8 cellular contexts compared by ENCODE assay signal in the genomic region with DNA sequence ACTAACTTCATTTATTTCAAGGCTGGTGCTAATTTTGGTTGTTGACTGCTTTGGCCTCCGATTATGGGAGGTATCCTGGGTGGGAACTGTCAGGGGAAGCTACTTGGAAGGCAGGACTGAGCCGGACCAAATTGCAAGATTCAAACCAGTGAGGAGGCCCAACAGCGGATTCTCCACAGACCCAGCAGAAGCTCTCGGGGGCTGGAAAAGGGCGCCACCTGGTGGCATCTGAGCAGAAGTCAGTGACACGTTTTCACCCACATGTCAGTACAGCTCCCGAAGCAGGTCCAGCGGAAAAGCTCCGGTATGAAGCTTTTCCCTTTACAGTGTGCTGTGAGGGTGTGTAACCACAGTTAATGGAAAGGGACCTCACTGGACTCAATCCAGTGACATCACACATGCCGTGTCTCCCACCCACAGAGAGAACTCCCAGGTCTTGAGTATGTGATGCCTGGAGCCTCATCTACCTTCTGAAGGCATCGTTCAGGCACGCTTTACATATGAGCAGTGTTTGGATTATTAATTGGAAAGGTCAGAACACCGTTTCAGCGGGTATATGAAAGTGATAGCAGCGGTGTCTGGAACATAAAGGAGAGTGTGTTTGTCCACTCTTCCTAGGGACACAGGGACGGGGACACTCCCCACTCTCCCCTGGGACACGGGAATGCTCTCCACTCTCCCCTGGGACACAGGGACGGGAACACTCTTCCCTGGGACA. TPM values are rescaled to one million over a fixed set of nuclear protein-coding genes. Genes with fewer than 3 reads are reported as not detected.
DNase-seq lines count a peak whose midpoint lies in the region; ATAC-seq and TF ChIP-seq lines count a peak whose summit lies in the region.

No MANE protein-coding gene starts in this region.

- no peak overlapping the region for H3K4me3 Mint-ChIP-seq in T-cell
- H3K4me3 Mint-ChIP-seq in activated naive CD8-positive, alpha-beta T cell treated with anti-CD3 and anti-CD28 coated beads, Interleukin-2, amount 50 U/mL, for 24 hours = no peak overlapping the region

- H3K27me3 Mint-ChIP-seq in T-cell = peaks cover 37 to 49% of the 10 kb centered on the region in 2 donors
- peaks cover 50% of the 10 kb centered on the region for H3K27me3 Mint-ChIP-seq in activated naive CD8-positive, alpha-beta T cell treated with anti-CD3 and anti-CD28 coated beads, Interleukin-2, amount 50 U/mL, for 24 hours

- H3K27ac Mint-ChIP-seq in T-cell = no peak overlapping the region
- no peak overlapping the region for H3K27ac Mint-ChIP-seq in activated naive CD8-positive, alpha-beta T cell treated with anti-CD3 and anti-CD28 coated beads, Interleukin-2, amount 50 U/mL, for 24 hours

- POLR2A ChIA-PET in T-cell (lab: Charles Lee) = no interaction called here

- H3K9me3 Mint-ChIP-seq in T-cell = no peaks in the 10 kb centered on the region
- peaks cover 8% of the 10 kb centered on the region for H3K9me3 Mint-ChIP-seq in activated naive CD8-positive, alpha-beta T cell treated with anti-CD3 and anti-CD28 coated beads, Interleukin-2, amount 50 U/mL, for 24 hours

- no peak overlapping the region for H3K4me3 ChIP-seq in AG09309 (ENCODE audit: control insufficient read depth, low read depth, low read length)

- CTCF ChIA-PET in T-cell (lab: Charles Lee) = interaction anchor here (0.8 to 1.1 kb wide), 3 partner anchors 54 to 461 kb away, joined by 3 to 5 read pairs (median 3); no protein-coding TSS in a partner anchor

- peaks cover 14 to 15% (median 14%) of the 10 kb centered on the region in 3 donors for H3K4me1 Mint-ChIP-seq in T-cell
- peaks cover 10% of the 10 kb centered on the region for H3K4me1 Mint-ChIP-seq in activated naive CD8-positive, alpha-beta T cell treated with anti-CD3 and anti-CD28 coated beads, Interleukin-2, amount 50 U/mL, for 24 hours

- intact Hi-C loops in left cardiac atrium (cut with DNase I) = loop anchor here (1.0 to 5.0 kb wide), 2 partner anchors 198 to 200 kb away; no protein-coding TSS in a partner anchor

- ATAC-seq in GM19438 (IDR thresholded peaks at IDR 0.05; ENCODE audit: low read depth, unreplicated experiment) (peak; percentile 84), T-cell (replicated peaks in 1 of 4) (peak; percentile 79 to 89 (median 84)), left cardiac atrium (peak; percentile 87 to 90)
- ATAC-seq in activated naive CD8-positive, alpha-beta T cell treated with anti-CD3 and anti-CD28 coated beads, Interleukin-2, amount 50 U/mL, for 24 hours = peak; percentile 83

- DNase-seq in AG09309 (ENCODE audit: low read depth) = no peak
- DNase-seq in NCI-H146 (lab: John Stamatoyannopoulos, UW) = peak; percentile 79
- DNase-seq in T-cell = peak; percentile 35 to 81 (median 73)
- peak; percentile 84 for DNase-seq in activated naive CD8-positive, alpha-beta T cell treated with anti-CD3 and anti-CD28 coated beads, Interleukin-2, amount 50 U/mL, for 24 hours
- DNase-seq in left cardiac atrium = peak; percentile 87
- DNase-seq in renal cortical epithelial cell (ENCODE audit: low read depth) = peak; percentile 67
- no peak for DNase-seq in mesenteric fat pad (ENCODE audit: low spot score)

- no peaks in the 10 kb centered on the region for H3K36me3 Mint-ChIP-seq in T-cell
- H3K36me3 Mint-ChIP-seq in activated naive CD8-positive, alpha-beta T cell treated with anti-CD3 and anti-CD28 coated beads, Interleukin-2, amount 50 U/mL, for 24 hours (ENCODE audit: low read depth) = peaks cover 7% of the 10 kb centered on the region

- peak; percentile 92 for TF ChIP-seq CTCF in AG09309 (IDR thresholded peaks at IDR 0.05; ENCODE audit: control insufficient read depth, insufficient read depth, low read depth, low read length, missing control alignments)

RNA-seq across cellular contexts. Expression of a gene that starts 3.6 kb away (rescaled TPM):
- total RNA-seq in T-cell = not detected
- not detected for total RNA-seq in left cardiac atrium
- total RNA-seq in renal cortical epithelial cell = not detected in 2 replicates
- total RNA-seq in mesenteric fat pad = not detected

RNA-seq across cellular contexts. Expression of a gene that starts 4.6 kb away (rescaled TPM):
- total RNA-seq in T-cell (not detected), left cardiac atrium (not detected), renal cortical epithelial cell (0.15 TPM in 1 of 2 replicates, not detected in the other), mesenteric fat pad (not detected)

Comparison
In these comparisons a context has a peak if more than half of its experiments do, and no peak if none do; other contexts are left out.
1. DNase-seq: peak in NCI-H146 (single experiment), T-cell (34 of 34), activated naive CD8-positive, alpha-beta T cell treated with anti-CD3 and anti-CD28 coated beads, Interleukin-2, amount 50 U/mL, for 24 hours (single experiment), left cardiac atrium (single experiment) and renal cortical epithelial cell (single experiment); none in AG09309 (single experiment) and mesenteric fat pad (single experiment).
2. Peak in every context shown above with its lines, with median percentiles within 50 percentile points of each other: ATAC-seq.